22 cellular contexts compared by ENCODE assay signal in the genomic region with DNA sequence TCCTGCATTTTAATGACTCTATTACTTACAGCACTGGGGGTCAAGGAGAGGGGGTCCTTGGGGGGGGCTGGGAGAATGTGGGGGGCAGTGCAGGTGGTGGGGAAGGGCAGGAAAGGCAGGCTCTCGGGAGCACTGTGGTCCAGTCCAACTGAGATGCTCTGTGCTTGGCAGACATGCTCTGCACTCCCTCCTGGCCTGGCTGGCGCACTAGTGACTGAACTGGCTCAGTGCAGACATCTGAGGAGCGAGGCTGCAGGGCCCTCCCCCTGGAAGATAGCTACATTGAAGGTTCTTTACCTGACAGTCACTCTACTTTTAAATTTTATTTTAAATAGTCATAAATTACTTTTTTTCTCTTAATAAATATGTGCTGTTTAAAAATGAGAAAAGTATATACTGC.
DNase-seq lines count a peak whose midpoint lies in the region; ATAC-seq, FAIRE-seq and TF ChIP-seq lines count a peak whose summit lies in the region.
"Had no signal": no experiment of that assay in that cellular context is flagged by ENCODE, and none has a peak within 500 bp of the region (broad histone marks: within the 10 kb centered on the region; RNA-seq: fewer than 3 reads in every experiment).

No MANE protein-coding gene starts in this region.

- H3K9ac ChIP-seq in HepG2 (ENCODE audit: insufficient read depth, low read depth, low read length) (no peak overlapping the region), smooth muscle cell (ENCODE audit: low read depth) (no peak overlapping the region)
- H3K9ac ChIP-seq: parathyroid adenoma had no signal

- H3K79me2 ChIP-seq in HepG2 (ENCODE audit: insufficient read depth, low read length) (no peaks in the 10 kb centered on the region), smooth muscle cell (ENCODE audit: low read depth) (no peaks in the 10 kb centered on the region)
- H3K79me2 ChIP-seq: parathyroid adenoma had no signal

- WGBS in HepG2 (ENCODE audit: low lambda C conversion rate): 88% methylated on average over 3 of the region's 3 CpGs
- WGBS in smooth muscle cell (ENCODE audit: low lambda C conversion rate): 79% methylated on average over 3 of the region's 3 CpGs

- TF ChIP-seq CTCF in RWPE1 (conservative IDR thresholded peaks at IDR 0.05; ENCODE audit: low read depth): no peak
- no peak for TF ChIP-seq CTCF in HepG2 (CRISPR knock-in tag; IDR thresholded peaks at IDR 0.05)
- TF ChIP-seq CTCF in smooth muscle cell (IDR thresholded peaks at IDR 0.05; ENCODE audit: borderline replicate concordance, insufficient read depth, poor library complexity, severe bottlenecking): no peak
- no peak for TF ChIP-seq CTCF in GM10266 (IDR thresholded peaks at IDR 0.05; ENCODE audit: control insufficient read depth, insufficient read depth, low read depth, missing control alignments)

- H3K4me3 ChIP-seq in H7 (ENCODE audit: insufficient read depth, low read depth, low read length): no peak overlapping the region
- H3K4me3 ChIP-seq in HepG2 (replicated peaks in 1 of 3; ENCODE audit: insufficient read depth in 1 of 3, low read depth in 2 of 3, low read length in 3 of 3): no peak overlapping the region
- no peak overlapping the region for H3K4me3 ChIP-seq in smooth muscle cell
- H3K4me3 ChIP-seq: MG63, thyroid gland had no signal

- no TSS peak for BruUV-seq in HepG2 (replicated peaks; lab: Mats Ljungman, UMichigan)

- 0 out of 2 replicates have a peak, but pooled peaks cover 3% of the 10 kb centered on the region for H4K20me1 ChIP-seq in HepG2 (ENCODE audit: insufficient read depth, low read length)
- peaks cover 28% of the 10 kb centered on the region for H4K20me1 ChIP-seq in smooth muscle cell (ENCODE audit: low read depth)

- no peak for TF ChIP-seq POLR2A in HepG2 (IDR thresholded peaks at IDR 0.05; ENCODE audit: insufficient read depth in 1 of 2, low read depth in 2 of 2, low read length in 2 of 2)

- H3K4me2 ChIP-seq in HepG2 (ENCODE audit: low read depth, low read length) (no peak overlapping the region), smooth muscle cell (no peak overlapping the region)

- no peak for FAIRE-seq in HepG2 (lab: Jason Lieb, UNC)
- FAIRE-seq: frontal cortex, kidney had no signal

- in situ Hi-C loops in HepG2 (cut with HindIII; ENCODE audit: extremely low pct_ligation_motif_present, low pct_unique_long_range_greater_than_20kb): loop anchor here (5.0 kb wide), 1 partner anchor 68 kb away; no protein-coding TSS in a partner anchor

- ATAC-seq in HepG2: peak; percentile 8; the same call in 1 of the 3 replicates
- ATAC-seq: stimulated activated memory B cell treated with anti-CD40 and anti-IgM and Interleukin-4, amounts not matched to agents 10 μg/mL and 1 μg/mL and 100 μg/mL, for 72 hours had no signal

- peak; percentile 65 for DNase-seq in H7
- no peak for DNase-seq in RWPE1 (ENCODE audit: low spot score)
- no peak for DNase-seq in HepG2 (ENCODE audit: low spot score)
- no peak for DNase-seq in smooth muscle cell (lab: John Stamatoyannopoulos, UW; ENCODE audit: unreplicated experiment)
- no peak for DNase-seq in GM10266 (ENCODE audit: extremely low spot score)
- no peak for DNase-seq in activated naive CD4-positive, alpha-beta T cell treated with anti-CD3 and anti-CD28 coated beads, Interleukin-2, amount 50 U/mL, for 16 hours
- DNase-seq in NCI-H2196 treated with DMSO at 0.1 percent for 48 hours (lab: John Stamatoyannopoulos, UW; ENCODE audit: unreplicated experiment): no peak
- no peak for DNase-seq in NCI-H128 (lab: John Stamatoyannopoulos, UW; ENCODE audit: unreplicated experiment)
- DNase-seq: activated CD4-positive, CD25-positive, alpha-beta regulatory T cell treated with anti-CD3 and anti-CD28 coated beads, Interleukin-2, amount 50 U/mL, for 72 hours; activated naive CD4-positive, alpha-beta T cell treated with Interleukin-2 at 50 U/mL for 16 hours; activated T-cell treated with anti-CD3 and anti-CD28 coated beads, Interleukin-2, amount 50 U/mL, for 24 hours; CD8-positive, alpha-beta memory T cell; central memory CD4-positive, alpha-beta T cell; effector CD4-positive, alpha-beta T cell; kidney; naive B cell; stimulated activated CD4-positive, alpha-beta T cell treated with anti-CD3 and anti-CD28 coated beads, Interleukin-1b, Interleukin-23, amount 100 ng/mL, for 48 hours had no signal

- no peaks in the 10 kb centered on the region for H3K27me3 ChIP-seq in H7 (ENCODE audit: control insufficient read depth, insufficient read depth, low read length)
- H3K27me3 ChIP-seq in HepG2 (ENCODE audit: control insufficient read depth in 1 of 2, insufficient read depth in 2 of 2, low read length in 2 of 2): no peaks in the 10 kb centered on the region
- H3K27me3 ChIP-seq in smooth muscle cell (ENCODE audit: low read depth): no peaks in the 10 kb centered on the region
- H3K27me3 ChIP-seq: MG63, thyroid gland had no signal

- H3K36me3 ChIP-seq in H7 (replicated peaks; ENCODE audit: control insufficient read depth, insufficient read depth, low read length): no peaks in the 10 kb centered on the region; the same call in none of the 2 replicates
- H3K36me3 ChIP-seq in HepG2 (replicated peaks in 1 of 2; ENCODE audit: control insufficient read depth in 1 of 2, insufficient read depth in 2 of 2, low read length in 2 of 2): peaks cover 12 to 25% of the 10 kb centered on the region in 2 experiments; a peak in 4 of 5 replicates
- H3K36me3 ChIP-seq in smooth muscle cell (ENCODE audit: low read depth): no peaks in the 10 kb centered on the region
- H3K36me3 ChIP-seq: thyroid gland had no signal

- intact Hi-C loops in HepG2 (cut with micrococcal nuclease; ENCODE audit: unreplicated experiment): loop anchor here (10.0 kb wide), 1 partner anchor 114 kb away; no protein-coding TSS in a partner anchor

- CTCF ChIA-PET in RWPE1 (lab: Yijun Ruan, JAX) (interaction anchor here (0.7 to 0.8 kb wide), 2 partner anchors 13 kb away, joined by 3 to 4 read pairs; no protein-coding TSS in a partner anchor), HepG2 (lab: Yijun Ruan, JAX; ENCODE audit: low intra/inter-chr PET ratio, low total read pairs) (interaction anchor here (1.3 to 2.5 kb wide), 3 partner anchors 67 to 286 kb away, joined by 5 to 18 read pairs (median 10); no protein-coding TSS in a partner anchor)

- H3K27ac ChIP-seq in RWPE1 (peak overlapping the region; percentile 48), HepG2 (ENCODE audit: extremely low read length, insufficient read depth, low read length) (no peak overlapping the region), smooth muscle cell (ENCODE audit: low read depth) (peak overlapping the region; percentile 11)
- H3K27ac ChIP-seq: parathyroid adenoma, thyroid gland had no signal

- no peak for TF ChIP-seq RAD21 in HepG2 (CRISPR knock-in tag; IDR thresholded peaks at IDR 0.05)

- peaks cover 11% of the 10 kb centered on the region for H3F3A ChIP-seq in smooth muscle cell (ENCODE audit: low read depth)

- H3K9me3 ChIP-seq in HepG2 (ENCODE audit: low read length) (no peaks in the 10 kb centered on the region), smooth muscle cell (replicated peaks; ENCODE audit: low read depth) (no peaks in the 10 kb centered on the region)
- H3K9me3 ChIP-seq: MG63, thyroid gland had no signal

- H2AFZ ChIP-seq in HepG2 (ENCODE audit: low read length) (no peak overlapping the region), smooth muscle cell (ENCODE audit: low read depth) (no peak overlapping the region)
- H2AFZ ChIP-seq: parathyroid adenoma had no signal

- TF ChIP-seq EP300 in HepG2 (IDR thresholded peaks at IDR 0.05; ENCODE audit: low read depth in 2 of 2, low read length in 2 of 2): no peak
- no peak for TF ChIP-seq EP300 in HepG2 (CRISPR knock-in tag; IDR thresholded peaks at IDR 0.05; ENCODE audit: borderline replicate concordance)

- POLR2A ChIA-PET in RWPE1 (lab: Yijun Ruan, JAX; ENCODE audit: low non-redundant PET) (interaction anchor here (0.7 kb wide), 1 partner anchor 109 kb away, joined by 4 read pairs; no protein-coding TSS in a partner anchor), HepG2 (lab: Yijun Ruan, JAX) (no interaction called here)

- H3K4me1 ChIP-seq in HepG2 (ENCODE audit: insufficient read depth, low read length): no peaks in the 10 kb centered on the region
- H3K4me1 ChIP-seq in smooth muscle cell (ENCODE audit: low read depth): no peaks in the 10 kb centered on the region
- H3K4me1 ChIP-seq: parathyroid adenoma, thyroid gland had no signal

TF ChIP-seq in HepG2, 621 proteins besides CTCF, POLR2A, EP300 and RAD21:
- TF ChIP-seq EEA1 (CRISPR knock-in tag; IDR thresholded peaks at IDR 0.05; ENCODE audit: borderline replicate concordance) (no peak), TP53 (CRISPR knock-in tag; conservative IDR thresholded peaks at IDR 0.05) (no peak), SRF (IDR thresholded peaks at IDR 0.05; ENCODE audit: low read depth, low read length) (no peak), AGO2 (optimal IDR thresholded peaks at IDR 0.05; ENCODE audit: low read depth, low read length) (no peak), ZNF3 (CRISPR knock-in tag; IDR thresholded peaks at IDR 0.05) (no peak)
- TF ChIP-seq, protein P1, sequence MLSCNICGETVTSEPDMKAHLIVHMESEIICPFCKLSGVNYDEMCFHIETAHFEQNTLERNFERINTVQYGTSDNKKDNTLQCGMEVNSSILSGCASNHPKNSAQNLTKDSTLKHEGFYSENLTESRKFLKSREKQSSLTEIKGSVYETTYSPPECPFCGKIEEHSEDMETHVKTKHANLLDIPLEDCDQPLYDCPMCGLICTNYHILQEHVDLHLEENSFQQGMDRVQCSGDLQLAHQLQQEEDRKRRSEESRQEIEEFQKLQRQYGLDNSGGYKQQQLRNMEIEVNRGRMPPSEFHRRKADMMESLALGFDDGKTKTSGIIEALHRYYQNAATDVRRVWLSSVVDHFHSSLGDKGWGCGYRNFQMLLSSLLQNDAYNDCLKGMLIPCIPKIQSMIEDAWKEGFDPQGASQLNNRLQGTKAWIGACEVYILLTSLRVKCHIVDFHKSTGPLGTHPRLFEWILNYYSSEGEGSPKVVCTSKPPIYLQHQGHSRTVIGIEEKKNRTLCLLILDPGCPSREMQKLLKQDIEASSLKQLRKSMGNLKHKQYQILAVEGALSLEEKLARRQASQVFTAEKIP (CRISPR knock-in tag; IDR thresholded peaks at IDR 0.05; ENCODE audit: borderline replicate concordance): no peak
